9 cellular contexts compared by ENCODE assay signal in the genomic region with DNA sequence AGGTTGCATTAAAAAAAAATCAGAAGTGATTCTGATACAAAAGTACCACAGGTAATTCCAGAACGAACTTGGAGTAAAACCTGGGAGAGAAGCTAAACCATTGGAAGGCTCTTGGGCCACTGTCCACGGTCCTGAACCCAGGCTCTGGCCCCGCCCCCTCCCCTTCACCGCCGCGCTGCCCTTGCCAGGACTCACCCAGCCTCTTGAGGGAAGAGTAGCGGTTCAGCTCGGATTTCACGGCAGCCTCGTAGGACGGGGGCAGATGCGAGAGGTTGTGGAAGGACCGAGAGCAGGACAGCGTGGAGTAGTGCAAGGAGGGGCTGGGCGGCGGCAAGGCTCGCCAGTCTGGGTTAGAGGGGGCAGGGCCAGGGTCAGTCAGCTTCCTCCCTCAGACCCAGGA. TPM values are rescaled to one million over a fixed set of nuclear protein-coding genes. Genes with fewer than 3 reads are reported as not detected.
DNase-seq lines count a peak whose midpoint lies in the region; ATAC-seq and TF ChIP-seq lines count a peak whose summit lies in the region.
"Had no signal": no experiment of that assay in that cellular context is flagged by ENCODE, and none has a peak within 500 bp of the region (broad histone marks: within the 10 kb centered on the region; RNA-seq: fewer than 3 reads in every experiment).

No MANE protein-coding gene starts in this region.

- H3K27me3 Mint-ChIP-seq in T-helper 17 cell: peaks cover 49% of the 10 kb centered on the region

- WGBS in heart left ventricle, 4 donors: 1 to 4% (median 2%) methylated on average over 4 to 17 of the region's 17 CpGs
- WGBS in aorta, 2 donors: 2 to 3% methylated on average over 16 to 17 of the region's 17 CpGs

- intact Hi-C loops in heart left ventricle (cut with DNase I): no loop called here
- intact Hi-C loops in aorta (cut with DNase I): no loop called here

- H3K27me3 ChIP-seq in heart left ventricle: peaks cover 47 to 76% (median 65%) of the 10 kb centered on the region in 9 donors
- no peaks in the 10 kb centered on the region for H3K27me3 ChIP-seq in aorta (ENCODE audit: control insufficient read depth in 1 of 2, insufficient read depth in 2 of 2, low read length in 1 of 2)

- H3K4me1 Mint-ChIP-seq in T-helper 17 cell: peaks cover 9% of the 10 kb centered on the region

- H3K4me1 ChIP-seq in heart left ventricle: peaks cover 0 to 27% (median 0%) of the 10 kb centered on the region in 12 donors
- no peaks in the 10 kb centered on the region for H3K4me1 ChIP-seq in aorta (ENCODE audit: control insufficient read depth in 1 of 2, insufficient read depth in 2 of 2, low read length in 2 of 2)

- H3K36me3 ChIP-seq in heart left ventricle: no peaks in the 10 kb centered on the region
- H3K36me3 ChIP-seq in aorta (ENCODE audit: control insufficient read depth in 1 of 2, insufficient read depth in 2 of 2, low read length in 1 of 2): no peaks in the 10 kb centered on the region

- H3K27ac ChIP-seq in heart left ventricle (no peak overlapping the region), aorta (ENCODE audit: low read depth in 1 of 2, low read length in 2 of 2) (no peak overlapping the region)

- H3K4me3 Mint-ChIP-seq in T-helper 17 cell: no peak overlapping the region

- DNase-seq in Ammon's horn (ENCODE audit: low spot score) (peak; percentile 33), HT-29 (ENCODE audit: low spot score) (peak; percentile 92), T-helper 17 cell (no peak), heart left ventricle (peak in 3 of 5 donors; percentile 51 to 64 (median 57)), aorta (no peak)

- H3K9me3 ChIP-seq in T-helper 17 cell (ENCODE audit: control insufficient read depth, low read length, poor library complexity, severe bottlenecking) (no peaks in the 10 kb centered on the region), heart left ventricle (no peaks in the 10 kb centered on the region), aorta (ENCODE audit: control insufficient read depth, low read length) (no peaks in the 10 kb centered on the region)

- H3K27ac Mint-ChIP-seq in T-helper 17 cell: no peak overlapping the region

- H3K36me3 Mint-ChIP-seq in T-helper 17 cell (ENCODE audit: low read depth): peaks cover 7% of the 10 kb centered on the region

- TF ChIP-seq CTCF in heart left ventricle (IDR thresholded peaks at IDR 0.05): no peak

- TF ChIP-seq POLR2A in heart left ventricle (IDR thresholded peaks at IDR 0.05): no peak

- ATAC-seq in T-helper 17 cell: peak; percentile 27
- peak; percentile 56 to 88 (median 82) for ATAC-seq in heart left ventricle
- ATAC-seq in aorta (ENCODE audit: low FRiP score): peak; percentile 66
- no peak for ATAC-seq in HG03139 (IDR thresholded peaks at IDR 0.05; ENCODE audit: unreplicated experiment)
- ATAC-seq in GM19023 (IDR thresholded peaks at IDR 0.05; ENCODE audit: unreplicated experiment): no peak
- ATAC-seq in HG02852 (IDR thresholded peaks at IDR 0.05; ENCODE audit: unreplicated experiment): no peak

- H3K4me3 ChIP-seq in heart left ventricle (no peak overlapping the region), aorta (ENCODE audit: low read length in 2 of 2) (no peak overlapping the region)

RNA-seq across cellular contexts. Expression of a gene that starts 5.7 kb away (rescaled TPM):
- not detected in 2 replicates for total RNA-seq in HT-29 (2014; rRNA removed; shearing (Covaris generic))
- total RNA-seq in T-helper 17 cell (not detected), heart left ventricle (not detected), aorta (not detected)
- polyA plus RNA-seq in heart left ventricle (not detected), aorta (under 1 TPM in 1 of 2 donors, not detected in 1; 0.05 TPM)

RNA-seq across cellular contexts. Expression of a gene that starts 24.0 kb away (rescaled TPM):
- 323 and 339 TPM in 2 replicates for total RNA-seq in HT-29 (2014; rRNA removed; shearing (Covaris generic))
- 1 to 10 TPM; 6.5 to 7.2 TPM for total RNA-seq in T-helper 17 cell
- total RNA-seq in heart left ventricle: 100 to 1,000 TPM in 1 of 9 donors, 10 to 100 TPM in 8; 36.9 to 102 (median 48.8) TPM
- polyA plus RNA-seq in heart left ventricle: 10 to 100 TPM; 86.8 to 94.9 TPM
- 10 to 100 TPM; 18.6 to 30.6 TPM for total RNA-seq in aorta
- polyA plus RNA-seq in aorta: 10 to 100 TPM; 42.6 to 47.3 TPM

RNA-seq across cellular contexts. Expression of a gene that starts 27.1 kb away (rescaled TPM):
- total RNA-seq in HT-29 (2014; rRNA removed; shearing (Covaris generic)): 0.41 and 0.83 TPM in 2 replicates
- not detected for total RNA-seq in T-helper 17 cell
- total RNA-seq in heart left ventricle: not detected
- polyA plus RNA-seq in heart left ventricle: not detected
- total RNA-seq in aorta: not detected
- not detected for polyA plus RNA-seq in aorta
- total RNA-seq: subcutaneous adipose tissue had no signal

RNA-seq across cellular contexts. Expression of a gene that starts 29.8 kb away (rescaled TPM):
- 2,696 and 2,806 TPM in 2 replicates for total RNA-seq in HT-29 (2014; rRNA removed; shearing (Covaris generic))
- total RNA-seq in T-helper 17 cell (10 to 100 TPM; 64.6 to 78.1 TPM), heart left ventricle (10 to 100 TPM; 16.5 to 51.8 (median 29.1) TPM), aorta (10 to 100 TPM; 13.2 to 26.8 TPM)
- polyA plus RNA-seq in heart left ventricle (10 to 100 TPM; 10.9 to 27.3 TPM), aorta (1 to 10 TPM; 7.0 to 8.4 TPM)

RNA-seq across cellular contexts. Expression of a gene that starts 39.0 kb away (rescaled TPM):
- 29.9 TPM in 2 replicates for total RNA-seq in HT-29 (2014; rRNA removed; shearing (Covaris generic))
- 10 to 100 TPM; 19.4 to 25.5 TPM for total RNA-seq in T-helper 17 cell
- total RNA-seq in heart left ventricle: 10 to 100 TPM in 1 of 9 donors, 1 to 10 TPM in 8; 2.3 to 10.3 (median 4.6) TPM
- 1 to 10 TPM; 5.4 to 7.9 TPM for polyA plus RNA-seq in heart left ventricle
- total RNA-seq in aorta: 1 to 10 TPM; 6.9 to 7.0 TPM
- 1 to 10 TPM; 1.3 to 2.0 TPM for polyA plus RNA-seq in aorta

Comparison
In these comparisons a context has a peak if more than half of its experiments do, and no peak if none do; other contexts are left out.
1. DNase-seq: peak in Ammon's horn (single experiment), HT-29 (single experiment) and heart left ventricle (3 of 5); none in T-helper 17 cell (0 of 3) and aorta (0 of 2).
2. ATAC-seq: peak in T-helper 17 cell (single experiment), heart left ventricle (4 of 4) and aorta (single experiment); none in HG03139 (single experiment), GM19023 (single experiment) and HG02852 (single experiment).